ENCODE assay signal across 8 cellular contexts in the genomic region with DNA sequence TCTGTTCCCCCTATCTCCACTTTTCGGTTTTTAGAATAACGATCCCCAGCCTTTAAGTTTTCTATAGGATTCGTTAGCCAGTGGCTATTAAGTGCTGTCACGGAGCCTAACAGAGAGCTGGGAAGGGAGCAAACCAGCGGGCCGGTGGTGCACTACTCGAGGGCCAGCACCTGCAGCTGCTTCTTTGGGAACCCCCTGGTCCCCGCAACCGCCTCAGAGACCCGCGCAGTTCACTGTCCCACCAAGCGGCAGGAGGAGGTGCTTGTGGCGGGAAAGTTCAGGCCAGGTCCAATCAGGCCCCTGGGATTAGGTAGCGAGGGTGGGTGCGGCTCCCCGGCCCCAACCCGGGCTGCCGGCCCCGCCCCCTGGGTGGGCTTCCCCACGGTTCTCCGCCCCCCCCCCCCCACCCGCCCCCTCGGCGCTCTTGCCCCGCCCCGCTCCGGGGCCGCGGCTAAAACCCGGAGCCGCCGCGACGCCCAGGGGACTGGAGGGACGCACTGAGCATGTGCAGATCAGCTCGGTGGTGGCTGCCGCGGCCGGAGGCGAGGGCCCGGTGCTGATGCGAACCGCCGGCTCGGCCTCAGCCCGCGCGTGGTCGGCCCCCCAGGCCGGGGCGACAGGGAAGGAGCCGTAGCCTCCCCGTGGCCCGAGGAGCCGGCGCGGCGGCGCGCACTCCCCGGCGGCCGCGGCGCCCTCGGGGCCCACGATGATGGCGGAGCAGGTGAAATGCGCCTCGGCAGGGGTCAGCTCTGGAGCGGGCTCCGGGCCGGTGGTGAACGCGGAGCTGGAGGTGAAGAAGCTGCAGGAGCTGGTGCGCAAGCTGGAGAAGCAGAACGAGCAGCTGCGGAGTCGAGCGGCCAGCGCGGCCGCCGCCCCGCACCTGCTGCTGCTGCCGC. TPM values are rescaled to one million over a fixed set of nuclear protein-coding genes. Genes with fewer than 3 reads are reported as not detected.
DNase-seq lines count a peak whose midpoint lies in the region; ATAC-seq and TF ChIP-seq lines count a peak whose summit lies in the region.

A gene (plus strand): TSS at position 480 of the 896 bp plus-strand sequence. CDS start 227 bp downstream, at position 707.

- peak within 1 kb of the TSS; percentile 88 for H3K4me3 Mint-ChIP-seq in endothelial cell (ENCODE audit: unreplicated experiment)

- DNase-seq in CD1c-positive myeloid dendritic cell (ENCODE audit: extremely low spot score) (peak; percentile 67), NOMO-1 (lab: John Stamatoyannopoulos, UW; ENCODE audit: unreplicated experiment in 2 of 2) (peak; percentile 26 to 27), endothelial cell (ENCODE audit: low spot score) (peak; percentile 85), mucosa of gallbladder (ENCODE audit: low spot score) (peak; percentile 74)
- DNase-seq in activated CD8-positive, alpha-beta memory T cell treated with anti-CD3 and anti-CD28 coated beads for 48 hours (ENCODE audit: low read depth in 2 of 3, low spot score in 2 of 3) = peak; percentile 45 to 63 (median 46)
- peak; percentile 52 to 71 for DNase-seq in stimulated activated CD8-positive, alpha-beta memory T cell treated with anti-CD3 and anti-CD28 coated beads, Interleukin-4, amount 100 ng/mL, for 4 hours (ENCODE audit: low read depth in 2 of 2, low spot score in 1 of 2)

- H3K27me3 Mint-ChIP-seq in endothelial cell (ENCODE audit: unreplicated experiment) = peaks cover 5% of the 10 kb centered on the region

- H3K4me1 Mint-ChIP-seq in endothelial cell (ENCODE audit: unreplicated experiment) = peaks cover 4% of the 10 kb centered on the region

- no peaks in the 10 kb centered on the region for H3K36me3 Mint-ChIP-seq in endothelial cell (ENCODE audit: low read depth, unreplicated experiment)

- TF ChIP-seq CTCF in endothelial cell (IDR thresholded peaks at IDR 0.05; ENCODE audit: unreplicated experiment) = no peak

- no peaks in the 10 kb centered on the region for H3K9me3 Mint-ChIP-seq in endothelial cell (ENCODE audit: unreplicated experiment)

- H3K27ac Mint-ChIP-seq in endothelial cell (ENCODE audit: unreplicated experiment) = no peak within 1 kb of the TSS

- ATAC-seq in GM19397 (IDR thresholded peaks at IDR 0.05; ENCODE audit: unreplicated experiment) (peak; percentile 72), HG03575 (IDR thresholded peaks at IDR 0.05; ENCODE audit: extremely low read depth, insufficient number of reproducible peaks, low FRiP score, unreplicated experiment) (peak; percentile 42)

RNA-seq across cellular contexts. Expression of the gene that starts here (rescaled TPM):
- total RNA-seq in endothelial cell (ENCODE audit: unreplicated experiment) (7.4 TPM), mucosa of gallbladder (9.7 TPM)

Comparison
In these comparisons a context has a peak if more than half of its experiments do, and no peak if none do; other contexts are left out.
1. Peak in every context shown above with its lines: DNase-seq and ATAC-seq.
2. DNase-seq: peak in every context shown above with its lines; median percentile 85 in endothelial cell; 74 in mucosa of gallbladder; 67 in CD1c-positive myeloid dendritic cell; 62 in stimulated activated CD8-positive, alpha-beta memory T cell treated with anti-CD3 and anti-CD28 coated beads, Interleukin-4, amount 100 ng/mL, for 4 hours; 46 in activated CD8-positive, alpha-beta memory T cell treated with anti-CD3 and anti-CD28 coated beads for 48 hours; 26 in NOMO-1.